In genomic region chr2:138942466-138942865, GRCh38 we compare ENCODE assay signal across 1 cellular context.
TF ChIP-seq lines count a peak whose summit lies in the region.

No MANE protein-coding gene starts in this region.

TF ChIP-seq in HepG2, 621 proteins besides CTCF, POLR2A, EP300 and RAD21 (continued from another document):
- TF ChIP-seq, protein P1, sequence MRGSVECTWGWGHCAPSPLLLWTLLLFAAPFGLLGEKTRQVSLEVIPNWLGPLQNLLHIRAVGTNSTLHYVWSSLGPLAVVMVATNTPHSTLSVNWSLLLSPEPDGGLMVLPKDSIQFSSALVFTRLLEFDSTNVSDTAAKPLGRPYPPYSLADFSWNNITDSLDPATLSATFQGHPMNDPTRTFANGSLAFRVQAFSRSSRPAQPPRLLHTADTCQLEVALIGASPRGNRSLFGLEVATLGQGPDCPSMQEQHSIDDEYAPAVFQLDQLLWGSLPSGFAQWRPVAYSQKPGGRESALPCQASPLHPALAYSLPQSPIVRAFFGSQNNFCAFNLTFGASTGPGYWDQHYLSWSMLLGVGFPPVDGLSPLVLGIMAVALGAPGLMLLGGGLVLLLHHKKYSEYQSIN (CRISPR knock-in tag; IDR thresholded peaks at IDR 0.05; ENCODE audit: borderline replicate concordance) = no peak
- TF ChIP-seq ATRX (CRISPR knock-in tag; IDR thresholded peaks at IDR 0.05; ENCODE audit: borderline replicate concordance) (no peak), ZNF660 (CRISPR knock-in tag; IDR thresholded peaks at IDR 0.05; ENCODE audit: borderline replicate concordance, low read depth) (no peak), TCF7 (IDR thresholded peaks at IDR 0.05; ENCODE audit: low read depth) (no peak), GATAD1 (CRISPR knock-in tag; IDR thresholded peaks at IDR 0.05) (peak; percentile 32; the same call in 1 of the 2 replicates), SP1 (IDR thresholded peaks at IDR 0.05) (no peak), SP1 (CRISPR knock-in tag; IDR thresholded peaks at IDR 0.05) (peak; percentile 32; the same call in 1 of the 2 replicates), CC2D1A (CRISPR knock-in tag; IDR thresholded peaks at IDR 0.05) (no peak), MIER3 (CRISPR knock-in tag; IDR thresholded peaks at IDR 0.05; ENCODE audit: borderline replicate concordance) (no peak), ZNF558 (CRISPR knock-in tag; IDR thresholded peaks at IDR 0.05; ENCODE audit: borderline replicate concordance) (no peak), STAT5B (CRISPR knock-in tag; IDR thresholded peaks at IDR 0.05) (no peak), ZNF205 (CRISPR knock-in tag; IDR thresholded peaks at IDR 0.05) (no peak), XBP1 (CRISPR knock-in tag; IDR thresholded peaks at IDR 0.05) (no peak), ZFP41 (CRISPR knock-in tag; IDR thresholded peaks at IDR 0.05; ENCODE audit: borderline replicate concordance) (no peak)
- TF ChIP-seq, protein P2, sequence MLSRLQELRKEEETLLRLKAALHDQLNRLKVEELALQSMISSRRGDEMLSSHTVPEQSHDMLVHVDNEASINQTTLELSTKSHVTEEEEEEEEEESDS (CRISPR knock-in tag; IDR thresholded peaks at IDR 0.05; ENCODE audit: borderline replicate concordance) = no peak
- TF ChIP-seq, protein P3, sequence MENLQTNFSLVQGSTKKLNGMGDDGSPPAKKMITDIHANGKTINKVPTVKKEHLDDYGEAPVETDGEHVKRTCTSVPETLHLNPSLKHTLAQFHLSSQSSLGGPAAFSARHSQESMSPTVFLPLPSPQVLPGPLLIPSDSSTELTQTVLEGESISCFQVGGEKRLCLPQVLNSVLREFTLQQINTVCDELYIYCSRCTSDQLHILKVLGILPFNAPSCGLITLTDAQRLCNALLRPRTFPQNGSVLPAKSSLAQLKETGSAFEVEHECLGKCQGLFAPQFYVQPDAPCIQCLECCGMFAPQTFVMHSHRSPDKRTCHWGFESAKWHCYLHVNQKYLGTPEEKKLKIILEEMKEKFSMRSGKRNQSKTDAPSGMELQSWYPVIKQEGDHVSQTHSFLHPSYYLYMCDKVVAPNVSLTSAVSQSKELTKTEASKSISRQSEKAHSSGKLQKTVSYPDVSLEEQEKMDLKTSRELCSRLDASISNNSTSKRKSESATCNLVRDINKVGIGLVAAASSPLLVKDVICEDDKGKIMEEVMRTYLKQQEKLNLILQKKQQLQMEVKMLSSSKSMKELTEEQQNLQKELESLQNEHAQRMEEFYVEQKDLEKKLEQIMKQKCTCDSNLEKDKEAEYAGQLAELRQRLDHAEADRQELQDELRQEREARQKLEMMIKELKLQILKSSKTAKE (CRISPR knock-in tag; IDR thresholded peaks at IDR 0.05; ENCODE audit: borderline replicate concordance) = no peak
